2 cellular contexts compared by ENCODE assay signal in the genomic region with DNA sequence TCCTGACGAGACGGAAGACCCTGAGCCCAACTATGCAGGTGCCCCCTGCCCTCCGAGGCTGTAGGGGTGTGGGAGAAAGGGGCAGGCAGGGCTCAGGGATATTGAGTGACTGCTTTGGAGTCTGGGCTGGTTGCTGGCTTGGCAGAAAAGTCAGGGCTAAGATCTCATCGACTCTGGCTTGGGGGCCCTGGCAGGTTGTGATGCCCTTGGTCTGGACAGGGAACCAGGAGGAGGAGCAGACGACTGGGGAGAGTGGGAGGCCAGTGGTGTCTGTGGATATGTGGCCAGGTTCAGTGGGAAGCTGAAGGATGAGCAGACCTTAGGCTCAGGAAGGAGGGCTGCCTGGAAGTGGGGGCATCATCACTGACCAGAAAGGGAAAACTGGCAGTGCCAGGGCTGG. TPM values are rescaled to one million over a fixed set of nuclear protein-coding genes. Genes with fewer than 3 reads are reported as not detected.
"Had no signal": no experiment of that assay in that cellular context is flagged by ENCODE, and none has a peak within 500 bp of the region (broad histone marks: within the 10 kb centered on the region; RNA-seq: fewer than 3 reads in every experiment).

No MANE protein-coding gene starts in this region.

RNA-seq across cellular contexts. Expression of a gene that starts 9.8 kb away (rescaled TPM):
- total RNA-seq: HT-29, SJSA1 had no signal
